Comparison of ENCODE assay signal across 8 cellular contexts in the genomic region with DNA sequence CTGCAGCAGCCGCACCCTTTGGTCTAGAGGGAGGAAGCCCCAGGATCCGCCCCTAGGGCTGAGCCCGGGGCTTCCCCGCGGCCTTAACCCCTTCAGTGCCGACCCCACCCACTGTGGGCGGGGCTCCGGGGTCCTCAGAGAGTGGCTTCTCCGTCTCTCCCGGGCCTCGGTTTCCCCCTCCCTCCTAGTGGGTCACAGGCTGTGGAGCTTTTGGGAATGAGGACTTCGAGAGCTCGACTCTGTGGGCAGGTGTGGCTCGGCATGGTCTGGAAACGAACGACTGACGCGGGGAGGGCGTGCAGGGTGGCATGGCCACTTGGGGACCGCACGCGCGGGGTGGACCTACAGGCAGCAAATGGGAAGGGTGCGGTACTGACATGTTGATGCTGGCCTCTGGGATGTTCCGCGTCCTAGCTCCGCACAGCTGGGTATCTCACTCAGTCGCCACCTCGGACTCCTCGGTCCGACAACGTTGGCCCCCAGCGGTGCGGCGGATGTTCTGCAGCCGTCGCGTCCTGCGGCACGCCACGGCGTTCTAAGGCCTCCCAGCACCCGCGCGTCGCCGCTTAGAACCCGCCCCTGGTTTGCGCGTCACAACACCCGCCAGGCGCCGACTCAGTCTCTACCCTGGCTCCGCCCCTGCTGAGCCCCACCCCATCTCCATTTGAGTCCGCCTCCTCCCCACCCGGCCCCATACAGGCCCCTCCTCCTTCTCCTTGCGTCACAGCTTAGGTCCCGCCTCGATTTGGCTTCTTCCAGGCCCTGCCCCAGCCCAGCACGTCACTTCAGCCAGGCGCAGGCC. TPM values are rescaled to one million over a fixed set of nuclear protein-coding genes. Genes with fewer than 3 reads are reported as not detected.
DNase-seq lines count a peak whose midpoint lies in the region; ATAC-seq, FAIRE-seq and TF ChIP-seq lines count a peak whose summit lies in the region.

A gene with protein sequence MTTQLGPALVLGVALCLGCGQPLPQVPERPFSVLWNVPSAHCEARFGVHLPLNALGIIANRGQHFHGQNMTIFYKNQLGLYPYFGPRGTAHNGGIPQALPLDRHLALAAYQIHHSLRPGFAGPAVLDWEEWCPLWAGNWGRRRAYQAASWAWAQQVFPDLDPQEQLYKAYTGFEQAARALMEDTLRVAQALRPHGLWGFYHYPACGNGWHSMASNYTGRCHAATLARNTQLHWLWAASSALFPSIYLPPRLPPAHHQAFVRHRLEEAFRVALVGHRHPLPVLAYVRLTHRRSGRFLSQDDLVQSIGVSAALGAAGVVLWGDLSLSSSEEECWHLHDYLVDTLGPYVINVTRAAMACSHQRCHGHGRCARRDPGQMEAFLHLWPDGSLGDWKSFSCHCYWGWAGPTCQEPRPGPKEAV (minus strand): TSS at position 570 of the 802 bp plus-strand sequence. CDS start 3,803 bp downstream, outside the sequence.
A gene with protein sequence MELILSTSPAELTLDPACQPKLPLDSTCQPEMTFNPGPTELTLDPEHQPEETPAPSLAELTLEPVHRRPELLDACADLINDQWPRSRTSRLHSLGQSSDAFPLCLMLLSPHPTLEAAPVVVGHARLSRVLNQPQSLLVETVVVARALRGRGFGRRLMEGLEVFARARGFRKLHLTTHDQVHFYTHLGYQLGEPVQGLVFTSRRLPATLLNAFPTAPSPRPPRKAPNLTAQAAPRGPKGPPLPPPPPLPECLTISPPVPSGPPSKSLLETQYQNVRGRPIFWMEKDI (minus strand): TSS at position 570 of the 802 bp plus-strand sequence. CDS start 1,942 bp downstream, outside the sequence.

- peaks cover 4% of the 10 kb centered on the region for H3K36me3 Mint-ChIP-seq in activated naive CD8-positive, alpha-beta T cell treated with anti-CD3 and anti-CD28 coated beads for 36 hours

- no peaks in the 10 kb centered on the region for H3K9me3 Mint-ChIP-seq in activated naive CD8-positive, alpha-beta T cell treated with anti-CD3 and anti-CD28 coated beads for 36 hours

- H3K4me3 Mint-ChIP-seq in activated naive CD8-positive, alpha-beta T cell treated with anti-CD3 and anti-CD28 coated beads for 36 hours, result peak within 1 kb of the TSS; percentile 92

- H3K36me3 ChIP-seq in pancreas, result no peaks in the 10 kb centered on the region
- H3K36me3 ChIP-seq in tibial nerve, result peaks cover 0 to 16% (median 0%) of the 10 kb centered on the region in 3 donors

- DNase-seq in NCI-H1092 (lab: John Stamatoyannopoulos, UW), result peak; percentile 95
- peak; percentile 99 for DNase-seq in SKM-1 treated with dmso at 0.1 percent for 144 hours (lab: John Stamatoyannopoulos, UW; ENCODE audit: unreplicated experiment)
- DNase-seq in activated naive CD8-positive, alpha-beta T cell treated with anti-CD3 and anti-CD28 coated beads for 36 hours, result peak; percentile 99
- peak; percentile 98 to 100 (median 100) for DNase-seq in head of caudate nucleus
- peak; percentile 96 to 100 (median 99) for DNase-seq in pancreas
- DNase-seq in tibial nerve (ENCODE audit: low spot score in 2 of 2), result peak; percentile 99

- ATAC-seq in HG02610 (IDR thresholded peaks at IDR 0.05; ENCODE audit: unreplicated experiment), result peak; percentile 86
- peak; percentile 87 to 92 (median 89) for ATAC-seq in pancreas

- peak within 1 kb of the TSS; percentile 61 to 83 (median 79) for H3K27ac ChIP-seq in pancreas
- peak within 1 kb of the TSS; percentile 93 to 98 (median 96) for H3K27ac ChIP-seq in tibial nerve

- no peaks in the 10 kb centered on the region for H3K9me3 ChIP-seq in pancreas
- no peaks in the 10 kb centered on the region for H3K9me3 ChIP-seq in tibial nerve

- H3K27me3 Mint-ChIP-seq in activated naive CD8-positive, alpha-beta T cell treated with anti-CD3 and anti-CD28 coated beads for 36 hours, result no peaks in the 10 kb centered on the region

- H3K27me3 ChIP-seq in pancreas (no peaks in the 10 kb centered on the region), tibial nerve (no peaks in the 10 kb centered on the region)

- peak; percentile 98 for FAIRE-seq in pancreas (lab: Jason Lieb, UNC)

- H3K4me1 ChIP-seq in pancreas, result peaks cover 11 to 14% (median 11%) of the 10 kb centered on the region in 3 donors
- peaks cover 0 to 59% (median 40%) of the 10 kb centered on the region in 4 donors for H3K4me1 ChIP-seq in tibial nerve

- intact Hi-C loops in head of caudate nucleus (cut with DNase I), result no loop called here
- intact Hi-C loops in pancreas (cut with DNase I), result no loop called here

- peak within 1 kb of the TSS; percentile 98 for H3K27ac Mint-ChIP-seq in activated naive CD8-positive, alpha-beta T cell treated with anti-CD3 and anti-CD28 coated beads for 36 hours

- TF ChIP-seq POLR2A in GM10847 (IDR thresholded peaks at IDR 0.05; ENCODE audit: extremely low read depth, insufficient read length), result peak; percentile 95
- peak; percentile 87 to 98 for TF ChIP-seq POLR2A in tibial nerve (IDR thresholded peaks at IDR 0.05)

- peaks cover 17% of the 10 kb centered on the region for H3K4me1 Mint-ChIP-seq in activated naive CD8-positive, alpha-beta T cell treated with anti-CD3 and anti-CD28 coated beads for 36 hours

- H3K4me3 ChIP-seq in pancreas (peak within 1 kb of the TSS; percentile 21 to 67 (median 52)), tibial nerve (peak within 1 kb of the TSS; percentile 42 to 82 (median 74))

- WGBS in pancreas, 2 donors, result 0 to 1% methylated on average over 56 to 61 of the region's 61 CpGs
- 0 to 1% methylated on average over 34 to 40 of the region's 61 CpGs for WGBS in tibial nerve, 2 donors

- TF ChIP-seq EP300 in tibial nerve (IDR thresholded peaks at IDR 0.05), result peak; percentile 81 to 97

- TF ChIP-seq CTCF in pancreas (IDR thresholded peaks at IDR 0.05) (peak in 2 of 4 donors; percentile 8 to 31), tibial nerve (IDR thresholded peaks at IDR 0.05) (peak; percentile 13 to 89 (median 33))

RNA-seq across cellular contexts. Expression of the first gene that starts in this region (rescaled TPM):
- total RNA-seq in activated naive CD8-positive, alpha-beta T cell treated with anti-CD3 and anti-CD28 coated beads for 36 hours, result 1 to 10 TPM; 6.0 to 6.8 TPM
- total RNA-seq in pancreas (1 to 10 TPM in 1 of 6 donors, under 1 TPM in 5; 0.46 to 1.3 (median 0.65) TPM), tibial nerve (10 to 100 TPM in 1 of 4 donors, 1 to 10 TPM in 3; 1.2 to 17.9 (median 1.8) TPM)
- 1 to 10 TPM; 1.6 to 2.1 TPM for polyA plus RNA-seq in pancreas

RNA-seq across cellular contexts. Expression of the second gene that starts in this region (rescaled TPM):
- total RNA-seq in activated naive CD8-positive, alpha-beta T cell treated with anti-CD3 and anti-CD28 coated beads for 36 hours, result 10 to 100 TPM; 16.3 to 16.7 TPM
- total RNA-seq in pancreas (1 to 10 TPM; 2.6 to 6.6 (median 5.0) TPM), tibial nerve (10 to 100 TPM; 12.6 to 24.3 (median 15.9) TPM)
- polyA plus RNA-seq in pancreas, result 10 to 100 TPM; 13.0 to 15.6 TPM

Comparison
In these comparisons a context has a peak if more than half of its experiments do, and no peak if none do; other contexts are left out.
1. Peak in every context shown above with its lines: DNase-seq, ATAC-seq, H3K4me3 ChIP-seq and H3K27ac ChIP-seq.